In the genomic region with DNA sequence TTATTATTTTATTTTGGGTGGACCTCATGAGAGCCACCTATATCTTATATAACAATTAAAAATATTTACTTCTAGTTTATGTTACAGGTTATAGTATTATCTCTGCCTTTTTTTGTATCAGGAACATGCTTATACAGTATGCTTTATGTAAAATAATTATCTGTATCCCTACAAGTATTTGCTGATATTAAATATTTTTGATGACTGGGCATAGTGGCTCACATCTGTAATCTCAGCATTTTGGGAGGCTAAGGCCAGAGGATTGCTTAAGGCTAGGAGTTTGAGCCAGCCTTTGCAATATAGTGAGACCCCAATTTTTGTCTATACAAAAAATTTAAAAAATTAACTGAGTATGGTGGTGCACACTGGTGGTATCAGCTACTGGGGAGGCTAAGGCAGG, we compare ENCODE assay signal across 18 cellular contexts.
"Had no signal": no experiment of that assay in that cellular context is flagged by ENCODE, and none has a peak within 500 bp of the region (broad histone marks: within the 10 kb centered on the region; RNA-seq: fewer than 3 reads in every experiment).

No MANE protein-coding gene starts in this region.

- H3K9me3 Mint-ChIP-seq: brain; neural crest cell; stimulated activated naive CD8-positive, alpha-beta T cell treated with anti-CD3 and anti-CD28 coated beads, Interleukin-15, amount 100 ng/mL, for 72 hours; type B pancreatic cell; WTC11 had no signal

- H3K4me3 Mint-ChIP-seq: activated CD4-positive, alpha-beta memory T cell treated with anti-CD3 and anti-CD28 coated beads, Interleukin-2, amount 10 ng/mL, durations not matched to agents 7 days and 5 days; activated CD8-positive, alpha-beta memory T cell treated with anti-CD3 and anti-CD28 coated beads, Interleukin-2, amount 10 ng/mL, durations not matched to agents 7 days and 5 days; brain; neural crest cell; stimulated activated naive CD8-positive, alpha-beta T cell treated with anti-CD3 and anti-CD28 coated beads, Interleukin-15, amount 100 ng/mL, for 72 hours; type B pancreatic cell; WTC11 had no signal

- H3K27ac ChIP-seq: testis had no signal

- H3K27me3 Mint-ChIP-seq: activated CD4-positive, alpha-beta memory T cell treated with anti-CD3 and anti-CD28 coated beads, Interleukin-2, amount 10 ng/mL, durations not matched to agents 7 days and 5 days; activated CD8-positive, alpha-beta memory T cell treated with anti-CD3 and anti-CD28 coated beads, Interleukin-2, amount 10 ng/mL, durations not matched to agents 7 days and 5 days; brain; stimulated activated naive CD8-positive, alpha-beta T cell treated with anti-CD3 and anti-CD28 coated beads, Interleukin-15, amount 100 ng/mL, for 72 hours; type B pancreatic cell had no signal

- H3K27ac Mint-ChIP-seq: activated CD4-positive, alpha-beta memory T cell treated with anti-CD3 and anti-CD28 coated beads, Interleukin-2, amount 10 ng/mL, durations not matched to agents 7 days and 5 days; activated CD8-positive, alpha-beta memory T cell treated with anti-CD3 and anti-CD28 coated beads, Interleukin-2, amount 10 ng/mL, durations not matched to agents 7 days and 5 days; stimulated activated naive CD8-positive, alpha-beta T cell treated with anti-CD3 and anti-CD28 coated beads, Interleukin-15, amount 100 ng/mL, for 72 hours; type B pancreatic cell had no signal

- ATAC-seq: activated CD8-positive, alpha-beta memory T cell treated with anti-CD3 and anti-CD28 coated beads, Interleukin-2, amount 10 ng/mL, durations not matched to agents 7 days and 5 days; esophagus mucosa; gastroesophageal sphincter; heart left ventricle; left lung; stimulated activated naive CD8-positive, alpha-beta T cell treated with anti-CD3 and anti-CD28 coated beads, Interleukin-15, amount 100 ng/mL, for 72 hours; WTC11 had no signal

- DNase-seq: activated CD4-positive, alpha-beta memory T cell treated with anti-CD3 and anti-CD28 coated beads, Interleukin-2, amount 10 ng/mL, durations not matched to agents 7 days and 5 days; activated CD4-positive, alpha-beta T cell treated with anti-CD3 and anti-CD28 coated beads for 4 hours; activated CD8-positive, alpha-beta memory T cell treated with anti-CD3 and anti-CD28 coated beads, Interleukin-2, amount 10 ng/mL, durations not matched to agents 7 days and 5 days; central memory CD4-positive, alpha-beta T cell; heart left ventricle; kidney; left lung; mammary epithelial cell; retina; stimulated activated naive CD8-positive, alpha-beta T cell treated with anti-CD3 and anti-CD28 coated beads, Interleukin-15, amount 100 ng/mL, for 72 hours; testis had no signal

- H3K9me3 ChIP-seq: gastroesophageal sphincter, heart left ventricle, left lung, testis had no signal

- H3K27me3 ChIP-seq: gastroesophageal sphincter, heart left ventricle, left lung, testis had no signal

- H3K4me1 ChIP-seq: gastroesophageal sphincter, testis had no signal

- H3K4me1 Mint-ChIP-seq: activated CD4-positive, alpha-beta memory T cell treated with anti-CD3 and anti-CD28 coated beads, Interleukin-2, amount 10 ng/mL, durations not matched to agents 7 days and 5 days; activated CD8-positive, alpha-beta memory T cell treated with anti-CD3 and anti-CD28 coated beads, Interleukin-2, amount 10 ng/mL, durations not matched to agents 7 days and 5 days; brain; neural crest cell; stimulated activated naive CD8-positive, alpha-beta T cell treated with anti-CD3 and anti-CD28 coated beads, Interleukin-15, amount 100 ng/mL, for 72 hours had no signal

- H3K4me3 ChIP-seq: coronary artery, gastroesophageal sphincter, heart left ventricle, left lung, testis had no signal
